Comparison of ENCODE assay signal across 22 cellular contexts in the genomic region with DNA sequence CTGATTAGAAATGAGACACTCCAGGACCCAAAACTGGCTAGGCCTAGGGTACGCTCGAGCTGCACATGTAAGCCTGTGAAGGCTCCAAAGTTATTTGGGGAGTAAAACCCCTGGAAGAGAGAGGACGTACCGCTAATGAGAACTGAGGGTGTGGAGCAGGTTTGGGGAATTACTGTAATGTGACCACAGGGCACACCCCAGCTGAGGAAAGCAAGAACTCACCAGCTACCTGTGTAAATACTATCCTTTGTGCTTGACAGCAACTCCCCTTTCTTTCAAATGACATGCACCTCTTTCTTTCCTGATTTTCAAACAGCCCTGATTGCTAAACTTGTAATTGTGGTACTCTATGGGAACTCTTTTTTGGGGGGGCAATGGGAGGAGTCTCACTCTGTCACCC.
"Had no signal": no experiment of that assay in that cellular context is flagged by ENCODE, and none has a peak within 500 bp of the region (broad histone marks: within the 10 kb centered on the region; RNA-seq: fewer than 3 reads in every experiment).

No MANE protein-coding gene starts in this region.

- H3K36me3 ChIP-seq: colonic mucosa, gastroesophageal sphincter, ovary, prostate gland, right atrium auricular region, thyroid gland had no signal

- H3K9me3 ChIP-seq: colonic mucosa, gastroesophageal sphincter, neutrophil, ovary, prostate gland, right atrium auricular region, thyroid gland had no signal

- H3K36me3 Mint-ChIP-seq: activated naive CD8-positive, alpha-beta T cell treated with anti-CD3 and anti-CD28 coated beads for 36 hours had no signal

- ATAC-seq: activated T-cell treated with anti-CD3 and anti-CD28 coated beads, Interleukin-2, amount 50 U/mL, for 4 hours; gastroesophageal sphincter; naive thymus-derived CD4-positive, alpha-beta T cell; stimulated activated naive CD8-positive, alpha-beta T cell treated with anti-CD3 and anti-CD28 coated beads, Interleukin-15, Interleukin-2, amounts not matched to agents 100 U/mL and 50 U/mL, for 24 hours had no signal

- H3K27ac Mint-ChIP-seq: activated naive CD8-positive, alpha-beta T cell treated with anti-CD3 and anti-CD28 coated beads for 36 hours; naive thymus-derived CD4-positive, alpha-beta T cell had no signal

- H3K4me3 Mint-ChIP-seq: activated naive CD8-positive, alpha-beta T cell treated with anti-CD3 and anti-CD28 coated beads for 36 hours; activated T-cell treated with anti-CD3 and anti-CD28 coated beads, Interleukin-2, amount 50 U/mL, for 4 hours; central memory CD8-positive, alpha-beta T cell had no signal

- H3K9me3 Mint-ChIP-seq: activated naive CD8-positive, alpha-beta T cell treated with anti-CD3 and anti-CD28 coated beads for 36 hours; activated T-cell treated with anti-CD3 and anti-CD28 coated beads, Interleukin-2, amount 50 U/mL, for 4 hours; central memory CD8-positive, alpha-beta T cell; naive thymus-derived CD4-positive, alpha-beta T cell had no signal

- H3K27me3 ChIP-seq: colonic mucosa, gastroesophageal sphincter, neutrophil, ovary, right atrium auricular region, thyroid gland had no signal

- DNase-seq: activated CD4-positive, alpha-beta T cell treated with anti-CD3 and anti-CD28 coated beads for 4 hours; activated CD4-positive, alpha-beta T cell treated with anti-CD3 and anti-CD28 coated beads, Interleukin-2, amount 50 U/mL, for 48 hours; activated CD4-positive, CD25-positive, alpha-beta regulatory T cell; activated CD8-positive, alpha-beta memory T cell treated with anti-CD3 and anti-CD28 coated beads, Interleukin-2, amount 50 U/mL, for 48 hours; activated naive CD4-positive, alpha-beta T cell treated with Interleukin-2 at 50 U/mL for 16 hours; activated naive CD8-positive, alpha-beta T cell treated with anti-CD3 and anti-CD28 coated beads for 36 hours; activated T-cell treated with anti-CD3 and anti-CD28 coated beads, Interleukin-2, amount 50 U/mL, for 4 hours; colonic mucosa; head of caudate nucleus; hypothalamus; naive thymus-derived CD4-positive, alpha-beta T cell; ovary; stimulated activated CD4-positive, alpha-beta T cell treated with anti-CD3 and anti-CD28 coated beads, Interleukin-4, amount 100 ng/mL, for 24 hours; stimulated activated naive CD8-positive, alpha-beta T cell treated with anti-CD3 and anti-CD28 coated beads, Interleukin-15, Interleukin-2, amounts not matched to agents 100 U/mL and 50 U/mL, for 24 hours; substantia nigra; T-helper 9 cell; thyroid gland had no signal

- H3K27me3 Mint-ChIP-seq: activated naive CD8-positive, alpha-beta T cell treated with anti-CD3 and anti-CD28 coated beads for 36 hours; central memory CD8-positive, alpha-beta T cell had no signal

- H3K27ac ChIP-seq: colonic mucosa, gastroesophageal sphincter, neutrophil, ovary, right atrium auricular region, thyroid gland had no signal

- H3K4me3 ChIP-seq: colonic mucosa, gastroesophageal sphincter, ovary, prostate gland, right atrium auricular region, thyroid gland had no signal
